Comparison of ENCODE assay signal across 24 cellular contexts in the genomic region with DNA sequence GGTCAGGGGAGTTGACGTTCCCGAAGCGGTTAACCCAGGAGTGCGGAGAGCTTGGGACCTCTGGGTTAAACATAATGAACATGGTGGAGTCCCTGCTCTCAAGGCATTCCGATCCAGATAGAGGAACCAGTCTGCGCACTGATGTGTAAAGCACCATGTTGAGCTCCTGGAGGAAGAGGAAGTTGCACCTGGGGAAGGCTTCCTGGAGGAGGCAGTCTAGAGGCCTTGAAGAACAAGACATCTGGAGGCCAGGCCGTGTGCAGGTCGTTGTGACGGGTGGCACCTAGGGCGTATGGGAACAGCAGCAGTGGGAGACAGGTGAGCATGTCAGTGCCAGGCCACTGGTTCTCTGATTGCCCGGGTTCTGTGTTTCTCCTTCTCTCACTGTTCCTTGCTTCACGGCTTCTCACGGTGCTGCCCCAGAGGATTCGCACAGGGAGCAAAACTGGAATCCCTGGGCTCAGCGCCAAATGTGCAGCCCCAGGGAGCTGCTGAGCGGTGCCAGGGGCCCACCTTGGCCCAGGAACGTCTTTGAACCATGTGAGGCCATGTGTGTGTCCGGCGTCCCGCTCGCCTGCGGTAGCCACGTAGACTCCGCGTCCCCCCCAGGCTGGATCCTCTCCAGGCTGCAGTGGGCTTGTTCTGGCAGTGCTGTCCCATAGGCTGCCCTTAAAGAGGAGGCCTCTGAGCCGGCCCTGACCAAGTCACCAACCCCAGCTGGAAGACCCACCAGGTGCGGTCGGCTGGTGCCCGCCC.
"Had no signal": no experiment of that assay in that cellular context is flagged by ENCODE, and none has a peak within 500 bp of the region (broad histone marks: within the 10 kb centered on the region; RNA-seq: fewer than 3 reads in every experiment).

No MANE protein-coding gene starts in this region.

- H3K4me3 ChIP-seq: left lung, smooth muscle cell, suprapubic skin, transverse colon, vagina had no signal

- H3K4me1 Mint-ChIP-seq: naive thymus-derived CD8-positive, alpha-beta T cell; stimulated activated naive CD8-positive, alpha-beta T cell treated with anti-CD3 and anti-CD28 coated beads, Interleukin-15, amount 100 ng/mL, for 72 hours had no signal

- H3K27ac Mint-ChIP-seq: effector memory CD8-positive, alpha-beta T cell; nephron progenitor cell; progenitor cell of endocrine pancreas had no signal

- DNase-seq: cortex of kidney; effector memory CD8-positive, alpha-beta T cell; erythroblast; hypothalamus; left lung; naive thymus-derived CD8-positive, alpha-beta T cell; nephron progenitor cell; occipital lobe; stimulated activated CD4-positive, alpha-beta T cell treated with anti-CD3 and anti-CD28 coated beads, Interleukin-12 subunit alpha, Interleukin-12 subunit beta, amount 100 ng/mL, for 4 hours; stimulated activated CD4-positive, alpha-beta T cell treated with anti-CD3 and anti-CD28 coated beads, Interleukin-1b, Interleukin-23, amount 100 ng/mL, for 48 hours; stimulated activated CD4-positive, alpha-beta T cell treated with anti-CD3 and anti-CD28 coated beads, Interleukin-4, amount 100 ng/mL, for 1 hour; stimulated activated CD8-positive, alpha-beta memory T cell treated with anti-CD3 and anti-CD28 coated beads, Interleukin-4, amount 100 ng/mL, for 48 hours; stimulated activated naive CD4-positive, alpha-beta T cell; stimulated activated naive CD8-positive, alpha-beta T cell treated with anti-CD3 and anti-CD28 coated beads, Interleukin-15, amount 100 ng/mL, for 72 hours; transverse colon had no signal

- H3K9ac ChIP-seq: parathyroid adenoma had no signal

- H3K36me3 ChIP-seq: left lung, suprapubic skin, transverse colon, vagina had no signal

- H3K36me3 Mint-ChIP-seq: naive thymus-derived CD8-positive, alpha-beta T cell had no signal

- H3K4me2 ChIP-seq: smooth muscle cell had no signal

- FAIRE-seq: endometrium, frontal cortex, keratinocyte had no signal

- H3K9me3 Mint-ChIP-seq: effector memory CD8-positive, alpha-beta T cell; nephron progenitor cell; stimulated activated naive CD8-positive, alpha-beta T cell treated with anti-CD3 and anti-CD28 coated beads, Interleukin-15, amount 100 ng/mL, for 72 hours had no signal

- H2AFZ ChIP-seq: parathyroid adenoma had no signal

- H3K4me3 Mint-ChIP-seq: effector memory CD8-positive, alpha-beta T cell; naive thymus-derived CD8-positive, alpha-beta T cell; nephron progenitor cell; stimulated activated naive CD8-positive, alpha-beta T cell treated with anti-CD3 and anti-CD28 coated beads, Interleukin-15, amount 100 ng/mL, for 72 hours had no signal

- H3K27me3 ChIP-seq: transverse colon, vagina had no signal

- H3K9me3 ChIP-seq: left lung, suprapubic skin, transverse colon, vagina had no signal

- H3K4me1 ChIP-seq: left lung, parathyroid adenoma, suprapubic skin, transverse colon, vagina had no signal

- ATAC-seq: effector memory CD8-positive, alpha-beta T cell; left lung; naive thymus-derived CD8-positive, alpha-beta T cell; sciatic nerve; stimulated activated naive CD8-positive, alpha-beta T cell treated with anti-CD3 and anti-CD28 coated beads, Interleukin-15, amount 100 ng/mL, for 72 hours had no signal

- H3K79me2 ChIP-seq: parathyroid adenoma had no signal

- H3K27ac ChIP-seq: left lung, parathyroid adenoma, suprapubic skin, transverse colon, vagina had no signal
